In the genomic region with DNA sequence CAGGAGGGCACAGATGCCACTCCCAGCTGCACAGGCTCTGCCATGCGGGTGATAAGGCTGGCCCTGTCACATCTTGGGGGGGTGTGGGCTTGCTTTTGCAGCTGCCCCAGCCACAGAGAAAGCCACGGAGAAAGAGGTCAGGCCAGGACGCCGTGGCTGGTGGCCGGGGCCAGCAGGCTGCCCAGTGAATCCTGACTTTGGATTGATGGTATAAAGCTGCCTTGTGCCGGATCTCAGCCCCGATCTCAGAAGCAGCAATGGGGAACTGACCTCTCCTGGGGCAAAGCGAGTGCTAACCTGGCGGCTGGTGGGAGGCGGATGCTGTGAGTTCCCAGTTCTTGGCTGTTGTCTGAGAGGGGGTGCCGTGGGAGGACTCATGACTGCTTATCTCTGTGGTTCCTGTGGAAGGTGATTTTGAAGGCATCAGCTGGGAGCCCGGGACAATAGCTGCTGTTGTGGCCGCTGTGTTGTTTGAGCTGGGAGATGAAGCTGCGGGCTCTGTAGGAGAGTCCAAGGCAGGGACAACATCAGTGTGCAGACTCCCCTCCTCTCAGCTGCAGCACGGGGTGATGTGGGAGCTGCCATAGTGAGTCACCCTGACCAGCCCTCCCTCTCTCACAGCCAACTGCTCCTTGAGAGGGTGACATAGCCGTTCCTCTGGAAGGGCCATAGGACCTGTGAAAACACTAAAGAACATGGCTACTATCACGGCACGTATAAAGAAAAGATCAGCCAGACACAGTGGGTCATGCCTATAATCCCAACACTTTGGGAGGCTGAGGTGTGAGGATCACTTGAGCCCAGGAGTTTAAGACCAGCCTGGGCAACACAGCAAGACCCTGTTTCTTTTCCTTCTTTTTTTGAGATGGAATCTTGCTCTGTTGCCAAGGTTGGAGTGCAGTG, we compare ENCODE assay signal across 1 cellular context.
A peak's percentile ranks its signal among the peaks of the same experiment; 100 is the strongest.
TF ChIP-seq lines count a peak whose summit lies in the region.

No MANE protein-coding gene starts in this region.

TF ChIP-seq in K562, 482 proteins besides CTCF, POLR2A, EP300 and RAD21 (continued from another document and continues in another):
- TF ChIP-seq, protein P1, sequence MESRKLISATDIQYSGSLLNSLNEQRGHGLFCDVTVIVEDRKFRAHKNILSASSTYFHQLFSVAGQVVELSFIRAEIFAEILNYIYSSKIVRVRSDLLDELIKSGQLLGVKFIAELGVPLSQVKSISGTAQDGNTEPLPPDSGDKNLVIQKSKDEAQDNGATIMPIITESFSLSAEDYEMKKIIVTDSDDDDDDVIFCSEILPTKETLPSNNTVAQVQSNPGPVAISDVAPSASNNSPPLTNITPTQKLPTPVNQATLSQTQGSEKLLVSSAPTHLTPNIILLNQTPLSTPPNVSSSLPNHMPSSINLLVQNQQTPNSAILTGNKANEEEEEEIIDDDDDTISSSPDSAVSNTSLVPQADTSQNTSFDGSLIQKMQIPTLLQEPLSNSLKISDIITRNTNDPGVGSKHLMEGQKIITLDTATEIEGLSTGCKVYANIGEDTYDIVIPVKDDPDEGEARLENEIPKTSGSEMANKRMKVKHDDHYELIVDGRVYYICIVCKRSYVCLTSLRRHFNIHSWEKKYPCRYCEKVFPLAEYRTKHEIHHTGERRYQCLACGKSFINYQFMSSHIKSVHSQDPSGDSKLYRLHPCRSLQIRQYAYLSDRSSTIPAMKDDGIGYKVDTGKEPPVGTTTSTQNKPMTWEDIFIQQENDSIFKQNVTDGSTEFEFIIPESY (CRISPR knock-in tag; IDR thresholded peaks at IDR 0.05) = 0 out of 2 replicates have a peak, but pooled peaks have one; percentile 44
- TF ChIP-seq, protein P2, sequence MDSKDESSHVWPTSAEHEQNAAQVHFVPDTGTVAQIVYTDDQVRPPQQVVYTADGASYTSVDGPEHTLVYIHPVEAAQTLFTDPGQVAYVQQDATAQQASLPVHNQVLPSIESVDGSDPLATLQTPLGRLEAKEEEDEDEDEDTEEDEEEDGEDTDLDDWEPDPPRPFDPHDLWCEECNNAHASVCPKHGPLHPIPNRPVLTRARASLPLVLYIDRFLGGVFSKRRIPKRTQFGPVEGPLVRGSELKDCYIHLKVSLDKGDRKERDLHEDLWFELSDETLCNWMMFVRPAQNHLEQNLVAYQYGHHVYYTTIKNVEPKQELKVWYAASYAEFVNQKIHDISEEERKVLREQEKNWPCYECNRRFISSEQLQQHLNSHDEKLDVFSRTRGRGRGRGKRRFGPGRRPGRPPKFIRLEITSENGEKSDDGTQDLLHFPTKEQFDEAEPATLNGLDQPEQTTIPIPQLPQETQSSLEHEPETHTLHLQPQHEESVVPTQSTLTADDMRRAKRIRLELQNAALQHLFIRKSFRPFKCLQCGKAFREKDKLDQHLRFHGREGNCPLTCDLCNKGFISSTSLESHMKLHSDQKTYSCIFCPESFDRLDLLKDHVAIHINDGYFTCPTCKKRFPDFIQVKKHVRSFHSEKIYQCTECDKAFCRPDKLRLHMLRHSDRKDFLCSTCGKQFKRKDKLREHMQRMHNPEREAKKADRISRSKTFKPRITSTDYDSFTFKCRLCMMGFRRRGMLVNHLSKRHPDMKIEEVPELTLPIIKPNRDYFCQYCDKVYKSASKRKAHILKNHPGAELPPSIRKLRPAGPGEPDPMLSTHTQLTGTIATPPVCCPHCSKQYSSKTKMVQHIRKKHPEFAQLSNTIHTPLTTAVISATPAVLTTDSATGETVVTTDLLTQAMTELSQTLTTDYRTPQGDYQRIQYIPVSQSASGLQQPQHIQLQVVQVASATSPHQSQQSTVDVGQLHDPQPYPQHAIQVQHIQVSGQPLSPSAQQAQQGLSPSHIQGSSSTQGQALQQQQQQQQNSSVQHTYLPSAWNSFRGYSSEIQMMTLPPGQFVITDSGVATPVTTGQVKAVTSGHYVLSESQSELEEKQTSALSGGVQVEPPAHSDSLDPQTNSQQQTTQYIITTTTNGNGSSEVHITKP (IDR thresholded peaks at IDR 0.05; ENCODE audit: partially characterized antibody) = peak; percentile 74
- TF ChIP-seq, protein P3, sequence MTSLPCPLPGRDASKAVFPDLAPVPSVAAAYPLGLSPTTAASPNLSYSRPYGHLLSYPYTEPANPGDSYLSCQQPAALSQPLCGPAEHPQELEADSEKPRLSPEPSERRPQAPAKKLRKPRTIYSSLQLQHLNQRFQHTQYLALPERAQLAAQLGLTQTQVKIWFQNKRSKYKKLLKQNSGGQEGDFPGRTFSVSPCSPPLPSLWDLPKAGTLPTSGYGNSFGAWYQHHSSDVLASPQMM (CRISPR knock-in tag; IDR thresholded peaks at IDR 0.05) = no peak
- TF ChIP-seq MAFF (IDR thresholded peaks at IDR 0.05; ENCODE audit: low read length) (no peak), EGR1 (conservative IDR thresholded peaks at IDR 0.05) (0 out of 2 replicates have a peak, but pooled peaks have one; percentile 40), TBL1XR1 (IDR thresholded peaks at IDR 0.05; ENCODE audit: low read length in 2 of 2) (0 out of 4 replicates have a peak, but pooled peaks of 1 of the 2 experiments have one; percentile 13), CBFA2T2 (conservative IDR thresholded peaks at IDR 0.05) (peak; percentile 31), CREM (IDR thresholded peaks at IDR 0.05; ENCODE audit: low read depth) (peak; percentile 12; the same call in 1 of the 2 replicates), RB1 (IDR thresholded peaks at IDR 0.05; ENCODE audit: low read depth) (no peak), MECOM (CRISPR knock-in tag; IDR thresholded peaks at IDR 0.05) (no peak), DDX20 (tag; IDR thresholded peaks at IDR 0.05; ENCODE audit: low read depth) (no peak), SMARCA4 (IDR thresholded peaks at IDR 0.05) (peak; percentile 44; the same call in 1 of the 2 replicates), BHLHE40 (IDR thresholded peaks at IDR 0.05; ENCODE audit: low read length) (peak; percentile 67), YY1 (IDR thresholded peaks at IDR 0.05; ENCODE audit: borderline replicate concordance in 1 of 3, control insufficient read depth in 1 of 3, extremely low read depth in 1 of 3, insufficient read depth in 3 of 3, insufficient read length in 1 of 3, insufficient replicate concordance in 2 of 3, low read depth in 1 of 3, low read length in 2 of 3) (peak in 1 of 3 experiments; percentile 35), HOXB6 (CRISPR knock-in tag; IDR thresholded peaks at IDR 0.05; ENCODE audit: borderline replicate concordance) (no peak), JUND (IDR thresholded peaks at IDR 0.05; ENCODE audit: borderline replicate concordance, low read depth, low read length) (peak; percentile 86), JUND (tag; IDR thresholded peaks at IDR 0.05; ENCODE audit: borderline replicate concordance, low read depth, low read length) (peak; percentile 62; the same call in 1 of the 3 replicates), CBFA2T3 (IDR thresholded peaks at IDR 0.05) (peak; percentile 70), SNIP1 (IDR thresholded peaks at IDR 0.05; ENCODE audit: low read depth) (no peak), SMARCE1 (IDR thresholded peaks at IDR 0.05) (peak; percentile 50; the same call in 1 of the 2 replicates), BCL6 (CRISPR knock-in tag; IDR thresholded peaks at IDR 0.05) (no peak), RCOR1 (IDR thresholded peaks at IDR 0.05; ENCODE audit: borderline replicate concordance in 1 of 2, low read depth in 2 of 2, low read length in 2 of 2) (peak in 1 of 2 experiments; percentile 17; a peak in 1 of 4 replicates), ZNF140 (CRISPR knock-in tag; IDR thresholded peaks at IDR 0.05) (no peak), CBFB (CRISPR knock-in tag; IDR thresholded peaks at IDR 0.05) (no peak), ZNF274 (IDR thresholded peaks at IDR 0.05; ENCODE audit: borderline replicate concordance, low read depth, low read length) (no peak), BCOR (IDR thresholded peaks at IDR 0.05) (0 out of 2 replicates have a peak, but pooled peaks have one; percentile 40), JUN (IDR thresholded peaks at IDR 0.05; ENCODE audit: borderline replicate concordance, low read depth, low read length) (peak; percentile 73), JUN (CRISPR knock-in tag; IDR thresholded peaks at IDR 0.05; ENCODE audit: borderline replicate concordance) (no peak), TCF3 (CRISPR knock-in tag; IDR thresholded peaks at IDR 0.05) (peak; percentile 66), SAFB2 (IDR thresholded peaks at IDR 0.05; ENCODE audit: borderline replicate concordance, low read depth, low read length, severe bottlenecking) (no peak), CHCHD3 (CRISPR knock-in tag; IDR thresholded peaks at IDR 0.05) (no peak)
- TF ChIP-seq, protein P4, sequence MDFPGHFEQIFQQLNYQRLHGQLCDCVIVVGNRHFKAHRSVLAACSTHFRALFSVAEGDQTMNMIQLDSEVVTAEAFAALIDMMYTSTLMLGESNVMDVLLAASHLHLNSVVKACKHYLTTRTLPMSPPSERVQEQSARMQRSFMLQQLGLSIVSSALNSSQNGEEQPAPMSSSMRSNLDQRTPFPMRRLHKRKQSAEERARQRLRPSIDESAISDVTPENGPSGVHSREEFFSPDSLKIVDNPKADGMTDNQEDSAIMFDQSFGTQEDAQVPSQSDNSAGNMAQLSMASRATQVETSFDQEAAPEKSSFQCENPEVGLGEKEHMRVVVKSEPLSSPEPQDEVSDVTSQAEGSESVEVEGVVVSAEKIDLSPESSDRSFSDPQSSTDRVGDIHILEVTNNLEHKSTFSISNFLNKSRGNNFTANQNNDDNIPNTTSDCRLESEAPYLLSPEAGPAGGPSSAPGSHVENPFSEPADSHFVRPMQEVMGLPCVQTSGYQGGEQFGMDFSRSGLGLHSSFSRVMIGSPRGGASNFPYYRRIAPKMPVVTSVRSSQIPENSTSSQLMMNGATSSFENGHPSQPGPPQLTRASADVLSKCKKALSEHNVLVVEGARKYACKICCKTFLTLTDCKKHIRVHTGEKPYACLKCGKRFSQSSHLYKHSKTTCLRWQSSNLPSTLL (IDR thresholded peaks at IDR 0.05) = no peak
- TF ChIP-seq, protein P5, sequence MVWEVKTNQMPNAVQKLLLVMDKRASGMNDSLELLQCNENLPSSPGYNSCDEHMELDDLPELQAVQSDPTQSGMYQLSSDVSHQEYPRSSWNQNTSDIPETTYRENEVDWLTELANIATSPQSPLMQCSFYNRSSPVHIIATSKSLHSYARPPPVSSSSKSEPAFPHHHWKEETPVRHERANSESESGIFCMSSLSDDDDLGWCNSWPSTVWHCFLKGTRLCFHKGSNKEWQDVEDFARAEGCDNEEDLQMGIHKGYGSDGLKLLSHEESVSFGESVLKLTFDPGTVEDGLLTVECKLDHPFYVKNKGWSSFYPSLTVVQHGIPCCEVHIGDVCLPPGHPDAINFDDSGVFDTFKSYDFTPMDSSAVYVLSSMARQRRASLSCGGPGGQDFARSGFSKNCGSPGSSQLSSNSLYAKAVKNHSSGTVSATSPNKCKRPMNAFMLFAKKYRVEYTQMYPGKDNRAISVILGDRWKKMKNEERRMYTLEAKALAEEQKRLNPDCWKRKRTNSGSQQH (CRISPR knock-in tag; IDR thresholded peaks at IDR 0.05) = no peak
- TF ChIP-seq, protein P6, sequence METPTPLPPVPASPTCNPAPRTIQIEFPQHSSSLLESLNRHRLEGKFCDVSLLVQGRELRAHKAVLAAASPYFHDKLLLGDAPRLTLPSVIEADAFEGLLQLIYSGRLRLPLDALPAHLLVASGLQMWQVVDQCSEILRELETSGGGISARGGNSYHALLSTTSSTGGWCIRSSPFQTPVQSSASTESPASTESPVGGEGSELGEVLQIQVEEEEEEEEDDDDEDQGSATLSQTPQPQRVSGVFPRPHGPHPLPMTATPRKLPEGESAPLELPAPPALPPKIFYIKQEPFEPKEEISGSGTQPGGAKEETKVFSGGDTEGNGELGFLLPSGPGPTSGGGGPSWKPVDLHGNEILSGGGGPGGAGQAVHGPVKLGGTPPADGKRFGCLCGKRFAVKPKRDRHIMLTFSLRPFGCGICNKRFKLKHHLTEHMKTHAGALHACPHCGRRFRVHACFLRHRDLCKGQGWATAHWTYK (CRISPR knock-in tag; IDR thresholded peaks at IDR 0.05) = peak; percentile 90
- TF ChIP-seq, protein P7, sequence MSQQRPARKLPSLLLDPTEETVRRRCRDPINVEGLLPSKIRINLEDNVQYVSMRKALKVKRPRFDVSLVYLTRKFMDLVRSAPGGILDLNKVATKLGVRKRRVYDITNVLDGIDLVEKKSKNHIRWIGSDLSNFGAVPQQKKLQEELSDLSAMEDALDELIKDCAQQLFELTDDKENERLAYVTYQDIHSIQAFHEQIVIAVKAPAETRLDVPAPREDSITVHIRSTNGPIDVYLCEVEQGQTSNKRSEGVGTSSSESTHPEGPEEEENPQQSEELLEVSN (IDR thresholded peaks at IDR 0.05; ENCODE audit: borderline replicate concordance in 1 of 2, extremely low read depth in 1 of 2, insufficient read depth in 1 of 2, insufficient read length in 1 of 2, low read depth in 1 of 2, low read length in 1 of 2, poor library complexity in 1 of 2, severe bottlenecking in 1 of 2) = no peak
- TF ChIP-seq, protein P8, sequence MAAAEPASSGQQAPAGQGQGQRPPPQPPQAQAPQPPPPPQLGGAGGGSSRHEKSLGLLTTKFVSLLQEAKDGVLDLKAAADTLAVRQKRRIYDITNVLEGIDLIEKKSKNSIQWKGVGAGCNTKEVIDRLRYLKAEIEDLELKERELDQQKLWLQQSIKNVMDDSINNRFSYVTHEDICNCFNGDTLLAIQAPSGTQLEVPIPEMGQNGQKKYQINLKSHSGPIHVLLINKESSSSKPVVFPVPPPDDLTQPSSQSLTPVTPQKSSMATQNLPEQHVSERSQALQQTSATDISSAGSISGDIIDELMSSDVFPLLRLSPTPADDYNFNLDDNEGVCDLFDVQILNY (CRISPR knock-in tag; IDR thresholded peaks at IDR 0.05) = no peak
- TF ChIP-seq, protein P9, sequence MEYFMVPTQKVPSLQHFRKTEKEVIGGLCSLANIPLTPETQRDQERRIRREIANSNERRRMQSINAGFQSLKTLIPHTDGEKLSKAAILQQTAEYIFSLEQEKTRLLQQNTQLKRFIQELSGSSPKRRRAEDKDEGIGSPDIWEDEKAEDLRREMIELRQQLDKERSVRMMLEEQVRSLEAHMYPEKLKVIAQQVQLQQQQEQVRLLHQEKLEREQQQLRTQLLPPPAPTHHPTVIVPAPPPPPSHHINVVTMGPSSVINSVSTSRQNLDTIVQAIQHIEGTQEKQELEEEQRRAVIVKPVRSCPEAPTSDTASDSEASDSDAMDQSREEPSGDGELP (CRISPR knock-in tag; IDR thresholded peaks at IDR 0.05; ENCODE audit: borderline replicate concordance) = peak; percentile 94
- TF ChIP-seq, protein P10, sequence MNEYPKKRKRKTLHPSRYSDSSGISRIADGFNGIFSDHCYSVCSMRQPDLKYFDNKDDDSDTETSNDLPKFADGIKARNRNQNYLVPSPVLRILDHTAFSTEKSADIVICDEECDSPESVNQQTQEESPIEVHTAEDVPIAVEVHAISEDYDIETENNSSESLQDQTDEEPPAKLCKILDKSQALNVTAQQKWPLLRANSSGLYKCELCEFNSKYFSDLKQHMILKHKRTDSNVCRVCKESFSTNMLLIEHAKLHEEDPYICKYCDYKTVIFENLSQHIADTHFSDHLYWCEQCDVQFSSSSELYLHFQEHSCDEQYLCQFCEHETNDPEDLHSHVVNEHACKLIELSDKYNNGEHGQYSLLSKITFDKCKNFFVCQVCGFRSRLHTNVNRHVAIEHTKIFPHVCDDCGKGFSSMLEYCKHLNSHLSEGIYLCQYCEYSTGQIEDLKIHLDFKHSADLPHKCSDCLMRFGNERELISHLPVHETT (CRISPR knock-in tag; conservative IDR thresholded peaks at IDR 0.05 in 1 of 2, IDR thresholded peaks at IDR 0.05 in 1 of 2) = peak in 1 of 2 experiments; percentile 20; a peak in 1 of 4 replicates
- TF ChIP-seq, protein P11, sequence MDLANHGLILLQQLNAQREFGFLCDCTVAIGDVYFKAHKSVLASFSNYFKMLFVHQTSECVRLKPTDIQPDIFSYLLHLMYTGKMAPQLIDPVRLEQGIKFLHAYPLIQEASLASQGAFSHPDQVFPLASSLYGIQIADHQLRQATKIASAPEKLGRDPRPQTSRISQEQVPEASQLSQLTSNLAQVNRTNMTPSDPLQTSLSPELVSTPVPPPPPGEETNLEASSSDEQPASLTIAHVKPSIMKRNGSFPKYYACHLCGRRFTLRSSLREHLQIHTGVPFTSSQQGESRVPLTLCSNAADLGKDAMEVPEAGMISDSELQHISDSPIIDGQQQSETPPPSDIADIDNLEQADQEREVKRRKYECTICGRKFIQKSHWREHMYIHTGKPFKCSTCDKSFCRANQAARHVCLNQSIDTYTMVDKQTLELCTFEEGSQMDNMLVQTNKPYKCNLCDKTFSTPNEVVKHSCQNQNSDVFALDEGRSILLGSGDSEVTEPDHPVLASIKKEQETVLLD (IDR thresholded peaks at IDR 0.05) = peak; percentile 18; the same call in 1 of the 2 replicates
